In the genomic region with DNA sequence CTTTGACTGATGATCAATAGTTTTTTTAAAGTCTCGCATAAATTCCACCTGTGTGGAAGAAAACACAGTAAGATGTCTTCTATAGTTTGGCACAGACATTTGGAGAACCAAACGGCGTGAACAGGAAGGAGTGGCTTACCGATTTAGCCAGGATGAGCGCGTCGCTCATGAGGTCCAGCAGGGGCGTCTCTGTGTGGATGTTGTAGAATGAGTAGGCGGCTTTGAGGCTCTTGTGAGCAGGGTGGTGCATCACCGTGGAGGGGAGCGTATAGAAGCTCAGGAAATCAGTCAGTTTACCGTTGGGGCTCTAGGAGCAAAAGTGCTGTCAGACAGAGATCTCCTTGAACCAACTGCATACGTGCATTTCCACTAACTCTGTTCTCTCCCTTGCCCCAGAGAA, we compare ENCODE assay signal across 1 cellular context.
TF ChIP-seq lines count a peak whose summit lies in the region.

No MANE protein-coding gene starts in this region.

TF ChIP-seq in HEK293T, 16 proteins besides CTCF, POLR2A, EP300 and RAD21 (continued from another document):
- TF ChIP-seq, protein P1, sequence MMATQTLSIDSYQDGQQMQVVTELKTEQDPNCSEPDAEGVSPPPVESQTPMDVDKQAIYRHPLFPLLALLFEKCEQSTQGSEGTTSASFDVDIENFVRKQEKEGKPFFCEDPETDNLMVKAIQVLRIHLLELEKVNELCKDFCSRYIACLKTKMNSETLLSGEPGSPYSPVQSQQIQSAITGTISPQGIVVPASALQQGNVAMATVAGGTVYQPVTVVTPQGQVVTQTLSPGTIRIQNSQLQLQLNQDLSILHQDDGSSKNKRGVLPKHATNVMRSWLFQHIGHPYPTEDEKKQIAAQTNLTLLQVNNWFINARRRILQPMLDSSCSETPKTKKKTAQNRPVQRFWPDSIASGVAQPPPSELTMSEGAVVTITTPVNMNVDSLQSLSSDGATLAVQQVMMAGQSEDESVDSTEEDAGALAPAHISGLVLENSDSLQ (IDR thresholded peaks at IDR 0.05): no peak
- no peak for TF ChIP-seq L3MBTL2 (conservative IDR thresholded peaks at IDR 0.05)
- TF ChIP-seq CTBP1 (IDR thresholded peaks at IDR 0.05; ENCODE audit: borderline replicate concordance): no peak
